ENCODE assay signal across 25 cellular contexts in the genomic region with DNA sequence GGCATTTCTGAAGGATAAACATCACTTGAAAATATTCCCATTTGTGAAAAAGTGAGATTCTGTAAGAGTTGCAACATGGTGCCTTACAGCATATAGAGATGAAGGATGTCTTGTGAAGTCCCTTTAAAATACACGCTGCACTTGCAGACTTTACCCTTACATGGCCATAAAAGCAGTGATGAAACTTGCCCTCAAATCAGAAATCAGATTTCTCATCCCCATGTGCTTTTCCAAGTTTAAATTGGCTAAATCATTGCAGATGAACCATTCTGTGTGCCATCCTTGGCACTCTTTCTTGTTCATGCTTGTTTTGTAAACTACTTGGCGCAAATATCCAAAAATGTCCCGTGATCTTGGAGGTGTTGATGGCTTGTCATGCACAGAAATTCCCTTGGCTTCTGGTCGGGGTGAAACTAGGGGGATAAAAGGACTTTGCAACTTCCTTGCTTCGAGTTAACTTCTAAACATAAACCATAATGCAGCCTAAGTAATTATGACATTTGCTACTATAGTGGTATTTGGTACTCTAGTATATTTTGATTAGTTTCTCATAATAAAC.
DNase-seq lines count a peak whose midpoint lies in the region; ATAC-seq and TF ChIP-seq lines count a peak whose summit lies in the region.
"Had no signal": no experiment of that assay in that cellular context is flagged by ENCODE, and none has a peak within 500 bp of the region (broad histone marks: within the 10 kb centered on the region; RNA-seq: fewer than 3 reads in every experiment).

No MANE protein-coding gene starts in this region.

- no peak overlapping the region for H2AFZ ChIP-seq in GM23338

- no peaks in the 10 kb centered on the region for H3K36me3 ChIP-seq in GM23338 (ENCODE audit: insufficient read depth)
- no peaks in the 10 kb centered on the region for H3K36me3 ChIP-seq in left ventricle myocardium inferior
- no peaks in the 10 kb centered on the region for H3K36me3 ChIP-seq in gastrocnemius medialis
- no peaks in the 10 kb centered on the region for H3K36me3 ChIP-seq in upper lobe of left lung
- H3K36me3 ChIP-seq: SJCRH30 had no signal

- no peak for TF ChIP-seq EP300 in upper lobe of left lung (IDR thresholded peaks at IDR 0.05)

- no peak overlapping the region for H3K4me3 Mint-ChIP-seq in GM23338
- no peak overlapping the region for H3K4me3 Mint-ChIP-seq in endothelial cell (ENCODE audit: unreplicated experiment)
- no peak overlapping the region for H3K4me3 Mint-ChIP-seq in activated naive CD8-positive, alpha-beta T cell treated with anti-CD3 and anti-CD28 coated beads for 36 hours
- H3K4me3 Mint-ChIP-seq: B cell, CD14-positive monocyte, H9, HFFc6 had no signal

- H3K9me3 Mint-ChIP-seq in GM23338 = no peaks in the 10 kb centered on the region
- H3K9me3 Mint-ChIP-seq in endothelial cell (ENCODE audit: unreplicated experiment) = no peaks in the 10 kb centered on the region
- no peaks in the 10 kb centered on the region for H3K9me3 Mint-ChIP-seq in activated naive CD8-positive, alpha-beta T cell treated with anti-CD3 and anti-CD28 coated beads for 36 hours
- H3K9me3 Mint-ChIP-seq: CD14-positive monocyte, H9, HFFc6 had no signal

- H3K4me1 Mint-ChIP-seq in GM23338 = peaks cover 24% of the 10 kb centered on the region
- H3K4me1 Mint-ChIP-seq in endothelial cell (ENCODE audit: unreplicated experiment) = no peaks in the 10 kb centered on the region
- no peaks in the 10 kb centered on the region for H3K4me1 Mint-ChIP-seq in activated naive CD8-positive, alpha-beta T cell treated with anti-CD3 and anti-CD28 coated beads for 36 hours
- H3K4me1 Mint-ChIP-seq: B cell, CD14-positive monocyte had no signal

- H4K20me1 ChIP-seq in GM23338 (replicated peaks; ENCODE audit: insufficient read depth) = no peaks in the 10 kb centered on the region

- ATAC-seq in GM23338 (no peak), gastrocnemius medialis (peak; percentile 32 to 43), GM18867 (IDR thresholded peaks at IDR 0.05; ENCODE audit: unreplicated experiment) (no peak), upper lobe of left lung (ENCODE audit: low FRiP score in 2 of 2) (no peak)
- ATAC-seq: A549, K562 had no signal

- peak overlapping the region; percentile 50; the same call in 1 of the 2 replicates for H3K4me2 ChIP-seq in GM23338
- H3K4me2 ChIP-seq: A549 had no signal

- 74 to 78% methylated on average over 5 of the region's 5 CpGs for WGBS in upper lobe of left lung, 2 donors

- H3K4me3 ChIP-seq in GM23338 (no peak overlapping the region), left ventricle myocardium inferior (no peak overlapping the region), gastrocnemius medialis (no peak overlapping the region), upper lobe of left lung (no peak overlapping the region)
- H3K4me3 ChIP-seq: A549, K562, SJCRH30 had no signal

- TF ChIP-seq CTCF in GM23338 (conservative IDR thresholded peaks at IDR 0.05; ENCODE audit: low read depth in 2 of 2) (no peak), endothelial cell (IDR thresholded peaks at IDR 0.05; ENCODE audit: unreplicated experiment) (no peak), left ventricle myocardium inferior (IDR thresholded peaks at IDR 0.05; ENCODE audit: borderline replicate concordance) (no peak), gastrocnemius medialis (IDR thresholded peaks at IDR 0.05 in 4 of 5, conservative IDR thresholded peaks at IDR 0.05 in 1 of 5) (no peak), upper lobe of left lung (IDR thresholded peaks at IDR 0.05) (no peak)

- in situ Hi-C loops in gastrocnemius medialis (cut with MboI; ENCODE audit: low sequenced_read_pairs in 4 of 4) = no loop called here

- H3K27me3 ChIP-seq in GM23338 (ENCODE audit: insufficient read depth) (no peaks in the 10 kb centered on the region), left ventricle myocardium inferior (ENCODE audit: low read depth) (no peaks in the 10 kb centered on the region), gastrocnemius medialis (no peaks in the 10 kb centered on the region), upper lobe of left lung (no peaks in the 10 kb centered on the region)
- H3K27me3 ChIP-seq: SJCRH30 had no signal

- no peaks in the 10 kb centered on the region for H3K9me2 ChIP-seq in GM23338 (ENCODE audit: insufficient read depth)

- H3K4me1 ChIP-seq in GM23338 (ENCODE audit: insufficient read depth) (peaks cover 17% of the 10 kb centered on the region), left ventricle myocardium inferior (peaks cover 78% of the 10 kb centered on the region), gastrocnemius medialis (peaks cover 24 to 27% of the 10 kb centered on the region in 2 donors), upper lobe of left lung (no peaks in the 10 kb centered on the region)
- H3K4me1 ChIP-seq: A549 had no signal

- H3K9me3 ChIP-seq in left ventricle myocardium inferior (replicated peaks) = no peaks in the 10 kb centered on the region
- no peaks in the 10 kb centered on the region for H3K9me3 ChIP-seq in gastrocnemius medialis
- no peaks in the 10 kb centered on the region for H3K9me3 ChIP-seq in upper lobe of left lung
- H3K9me3 ChIP-seq: A549, SJCRH30 had no signal

- intact Hi-C loops in left ventricle myocardium inferior (cut with micrococcal nuclease) = no loop called here
- intact Hi-C loops in gastrocnemius medialis (cut with DNase I; ENCODE audit: low total_unique reads) = no loop called here

- H3K27ac ChIP-seq in GM23338 (ENCODE audit: low read depth) (0 out of 2 replicates have a peak overlapping the region, but pooled peaks have one; percentile 20), left ventricle myocardium inferior (replicated peaks) (peak overlapping the region; percentile 79), gastrocnemius medialis (no peak overlapping the region), upper lobe of left lung (no peak overlapping the region)
- H3K27ac ChIP-seq: A549, SJCRH30 had no signal

- H3F3A ChIP-seq in GM23338 (replicated peaks; ENCODE audit: low read depth) = no peaks in the 10 kb centered on the region

- DNase-seq in GM23338 (ENCODE audit: low spot score) (no peak), endothelial cell (ENCODE audit: low spot score) (no peak), left ventricle myocardium inferior (no peak), gastrocnemius medialis (no peak), T-helper 9 cell (no peak), upper lobe of left lung (no peak)
- no peak for DNase-seq in activated naive CD8-positive, alpha-beta T cell treated with anti-CD3 and anti-CD28 coated beads for 36 hours
- DNase-seq: EL; GF-D8; H9; HFFc6; MM.1S; NCI-H1092; NCI-H1436; NCI-H1930; NCI-H345; NCI-H524; NCI-H774; NK-92 treated with Interleukin-12 subunit alpha and Interleukin-12 subunit beta, amount 100 ng/mL, for 24 hours; SJCRH30 had no signal

- no peak for TF ChIP-seq POLR2A in gastrocnemius medialis (IDR thresholded peaks at IDR 0.05)
- TF ChIP-seq POLR2A in upper lobe of left lung (IDR thresholded peaks at IDR 0.05) = no peak

- H3K27me3 Mint-ChIP-seq in GM23338 (ENCODE audit: insufficient read depth, low read depth, poor library complexity) (peaks cover 2% of the 10 kb centered on the region), endothelial cell (ENCODE audit: unreplicated experiment) (no peaks in the 10 kb centered on the region)
- H3K27me3 Mint-ChIP-seq in activated naive CD8-positive, alpha-beta T cell treated with anti-CD3 and anti-CD28 coated beads for 36 hours = no peaks in the 10 kb centered on the region
- H3K27me3 Mint-ChIP-seq: B cell had no signal

- H3K27ac Mint-ChIP-seq in GM23338 (no peak overlapping the region), endothelial cell (ENCODE audit: unreplicated experiment) (peak overlapping the region; percentile 8)
- no peak overlapping the region for H3K27ac Mint-ChIP-seq in activated naive CD8-positive, alpha-beta T cell treated with anti-CD3 and anti-CD28 coated beads for 36 hours
- H3K27ac Mint-ChIP-seq: B cell, HFFc6 had no signal

- H3K79me2 ChIP-seq in GM23338 (replicated peaks; ENCODE audit: insufficient read depth) = no peaks in the 10 kb centered on the region

- no peaks in the 10 kb centered on the region for H3K36me3 Mint-ChIP-seq in GM23338 (ENCODE audit: low read depth)
- no peaks in the 10 kb centered on the region for H3K36me3 Mint-ChIP-seq in endothelial cell (ENCODE audit: low read depth, unreplicated experiment)
- H3K36me3 Mint-ChIP-seq in activated naive CD8-positive, alpha-beta T cell treated with anti-CD3 and anti-CD28 coated beads for 36 hours = peaks cover 4% of the 10 kb centered on the region

TF ChIP-seq in GM23338, 12 proteins besides CTCF, POLR2A, EP300 and RAD21 (continues in another document):
- no peak for TF ChIP-seq ETS1 (IDR thresholded peaks at IDR 0.05)
- no peak for TF ChIP-seq EZH2 (IDR thresholded peaks at IDR 0.05; ENCODE audit: low read depth, unreplicated experiment)
- TF ChIP-seq ZNF114 (CRISPR knock-in tag; IDR thresholded peaks at IDR 0.05) = no peak
- TF ChIP-seq POLR2AphosphoS5 (IDR thresholded peaks at IDR 0.05; ENCODE audit: low read depth) = no peak
- TF ChIP-seq NANOG (IDR thresholded peaks at IDR 0.05; ENCODE audit: borderline replicate concordance) = no peak

Comparison
In these comparisons a context has a peak if more than half of its experiments do, and no peak if none do; other contexts are left out.
1. ATAC-seq: peak in gastrocnemius medialis (2 of 2); none in GM23338 (single experiment), GM18867 (single experiment) and upper lobe of left lung (0 of 2).
2. H3K27ac ChIP-seq: peak in GM23338 (single experiment) and left ventricle myocardium inferior (single experiment); none in gastrocnemius medialis (0 of 4) and upper lobe of left lung (0 of 4).